Comparison of ENCODE assay signal across 1 cellular context in genomic region chr1:28328228-28328648, GRCh38.
TF ChIP-seq lines count a peak whose summit lies in the region.

No MANE protein-coding gene starts in this region.

TF ChIP-seq in K562, 482 proteins besides CTCF, POLR2A, EP300 and RAD21 (continued from another document and continues in another):
- TF ChIP-seq MED1 (CRISPR knock-in tag; IDR thresholded peaks at IDR 0.05; ENCODE audit: borderline replicate concordance) (no peak), C11orf30 (IDR thresholded peaks at IDR 0.05; ENCODE audit: low read depth) (no peak), GTF3C2 (IDR thresholded peaks at IDR 0.05; ENCODE audit: borderline replicate concordance, extremely low read depth, insufficient read length) (peak; percentile 51), EZH2 (IDR thresholded peaks at IDR 0.05; ENCODE audit: borderline replicate concordance, low read depth, low read length) (no peak), ZNF316 (IDR thresholded peaks at IDR 0.05) (no peak), ID3 (CRISPR knock-in tag; IDR thresholded peaks at IDR 0.05) (no peak), ID3 (tag; IDR thresholded peaks at IDR 0.05) (no peak), SIX5 (IDR thresholded peaks at IDR 0.05; ENCODE audit: borderline replicate concordance in 1 of 2, insufficient read depth in 1 of 2, low read depth in 1 of 2, low read length in 2 of 2) (no peak), SPI1 (IDR thresholded peaks at IDR 0.05; ENCODE audit: borderline replicate concordance, low read depth, low read length) (no peak), SNRNP70 (optimal IDR thresholded peaks at IDR 0.05; ENCODE audit: low read depth, low read length) (no peak), CHD2 (IDR thresholded peaks at IDR 0.05; ENCODE audit: low read depth, low read length) (no peak), DIDO1 (tag; IDR thresholded peaks at IDR 0.05; ENCODE audit: low read depth) (no peak), ZNF347 (CRISPR knock-in tag; IDR thresholded peaks at IDR 0.05; ENCODE audit: low read depth) (no peak), ZNF224 (CRISPR knock-in tag; IDR thresholded peaks at IDR 0.05) (0 out of 2 replicates have a peak, but pooled peaks have one; percentile 55), STAT5A (IDR thresholded peaks at IDR 0.05; ENCODE audit: borderline replicate concordance, low read length) (no peak), ZNF124 (CRISPR knock-in tag; IDR thresholded peaks at IDR 0.05) (no peak), ZBTB5 (IDR thresholded peaks at IDR 0.05) (peak; percentile 9; the same call in 1 of the 2 replicates), KDM4B (IDR thresholded peaks at IDR 0.05; ENCODE audit: borderline replicate concordance in 2 of 2, low read depth in 1 of 2) (no peak), ZNF717 (CRISPR knock-in tag; IDR thresholded peaks at IDR 0.05) (0 out of 2 replicates have a peak, but pooled peaks have one; percentile 44), GABPB1 (CRISPR knock-in tag; IDR thresholded peaks at IDR 0.05) (no peak), PHB2 (IDR thresholded peaks at IDR 0.05; ENCODE audit: low read depth) (no peak), TFAM (CRISPR knock-in tag; conservative IDR thresholded peaks at IDR 0.05) (no peak), PYGO2 (tag; IDR thresholded peaks at IDR 0.05) (0 out of 2 replicates have a peak, but pooled peaks have one; percentile 4), ZBTB1 (CRISPR knock-in tag; IDR thresholded peaks at IDR 0.05; ENCODE audit: borderline replicate concordance, low read depth) (0 out of 2 replicates have a peak, but pooled peaks have one; percentile 41), ZNF146 (CRISPR knock-in tag; IDR thresholded peaks at IDR 0.05; ENCODE audit: unreplicated experiment) (no peak), TBL1XR1 (IDR thresholded peaks at IDR 0.05; ENCODE audit: low read length in 2 of 2) (no peak), TCF15 (CRISPR knock-in tag; IDR thresholded peaks at IDR 0.05) (0 out of 2 replicates have a peak, but pooled peaks have one; percentile 31), ZBTB7A (IDR thresholded peaks at IDR 0.05; ENCODE audit: borderline replicate concordance, control insufficient read depth, low read depth, low read length) (no peak), ZNF444 (CRISPR knock-in tag; IDR thresholded peaks at IDR 0.05) (no peak), ARHGAP35 (IDR thresholded peaks at IDR 0.05; ENCODE audit: partially characterized antibody) (no peak), KLF16 (IDR thresholded peaks at IDR 0.05) (no peak), RREB1 (CRISPR knock-in tag; IDR thresholded peaks at IDR 0.05) (no peak), BMI1 (IDR thresholded peaks at IDR 0.05; ENCODE audit: low read length) (no peak), ZNF174 (CRISPR knock-in tag; IDR thresholded peaks at IDR 0.05) (no peak), IFI16 (CRISPR knock-in tag; IDR thresholded peaks at IDR 0.05) (no peak), ZBTB49 (CRISPR knock-in tag; IDR thresholded peaks at IDR 0.05; ENCODE audit: borderline replicate concordance) (no peak), NFRKB (IDR thresholded peaks at IDR 0.05; ENCODE audit: low read depth) (no peak; the same call in 1 of the 2 replicates), SIN3B (IDR thresholded peaks at IDR 0.05; ENCODE audit: low read depth) (no peak), TAF1 (IDR thresholded peaks at IDR 0.05; ENCODE audit: control insufficient read depth, extremely low read depth, insufficient read depth, low read length, severe bottlenecking) (no peak), NCOA6 (IDR thresholded peaks at IDR 0.05) (no peak), ADNP (tag; IDR thresholded peaks at IDR 0.05) (no peak), ETS1 (conservative IDR thresholded peaks at IDR 0.05; ENCODE audit: control insufficient read depth, low read depth, low read length) (0 out of 2 replicates have a peak, but pooled peaks have one; percentile 30), ZBTB9 (CRISPR knock-in tag; IDR thresholded peaks at IDR 0.05) (no peak), MEIS2 (IDR thresholded peaks at IDR 0.05; ENCODE audit: partially characterized antibody) (no peak), GATAD2B (IDR thresholded peaks at IDR 0.05; ENCODE audit: borderline replicate concordance) (no peak)
